Comparison of ENCODE assay signal across 3 cellular contexts in genomic region chr1:168452329-168452728, GRCh38.
A peak's percentile ranks its signal among the peaks of the same experiment; 100 is the strongest.
TF ChIP-seq lines count a peak whose summit lies in the region.

No MANE protein-coding gene starts in this region.

TF ChIP-seq in SK-N-SH, 30 proteins besides CTCF, POLR2A, EP300 and RAD21:
- no peak for TF ChIP-seq JUND (IDR thresholded peaks at IDR 0.05)
- TF ChIP-seq SIN3A (IDR thresholded peaks at IDR 0.05; ENCODE audit: borderline replicate concordance, low read depth, low read length), result no peak
- TF ChIP-seq CHD2 (IDR thresholded peaks at IDR 0.05; ENCODE audit: low read length, partially characterized antibody), result no peak
- TF ChIP-seq, protein P1, sequence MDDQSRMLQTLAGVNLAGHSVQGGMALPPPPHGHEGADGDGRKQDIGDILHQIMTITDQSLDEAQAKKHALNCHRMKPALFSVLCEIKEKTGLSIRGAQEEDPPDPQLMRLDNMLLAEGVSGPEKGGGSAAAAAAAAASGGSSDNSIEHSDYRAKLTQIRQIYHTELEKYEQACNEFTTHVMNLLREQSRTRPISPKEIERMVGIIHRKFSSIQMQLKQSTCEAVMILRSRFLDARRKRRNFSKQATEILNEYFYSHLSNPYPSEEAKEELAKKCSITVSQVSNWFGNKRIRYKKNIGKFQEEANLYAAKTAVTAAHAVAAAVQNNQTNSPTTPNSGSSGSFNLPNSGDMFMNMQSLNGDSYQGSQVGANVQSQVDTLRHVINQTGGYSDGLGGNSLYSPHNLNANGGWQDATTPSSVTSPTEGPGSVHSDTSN (IDR thresholded peaks at IDR 0.05), result no peak
- no peak for TF ChIP-seq EZH2phosphoT487 (IDR thresholded peaks at IDR 0.05; ENCODE audit: borderline replicate concordance, low read depth)
- TF ChIP-seq ELF1 (IDR thresholded peaks at IDR 0.05), result no peak
- no peak for TF ChIP-seq FOXM1 (IDR thresholded peaks at IDR 0.05; ENCODE audit: low read depth)
- no peak for TF ChIP-seq TAF1 (IDR thresholded peaks at IDR 0.05; ENCODE audit: borderline replicate concordance, low read depth, low read length)
- TF ChIP-seq MAX (IDR thresholded peaks at IDR 0.05; ENCODE audit: low read depth), result no peak
- no peak for TF ChIP-seq RXRA (IDR thresholded peaks at IDR 0.05; ENCODE audit: borderline replicate concordance, low read depth)

TF ChIP-seq in SK-N-SH treated with all-trans-retinoic acid at 6 μM for 48 hours, 23 proteins besides CTCF, POLR2A, EP300 and RAD21:
- no peak for TF ChIP-seq ESRRG (CRISPR knock-in tag; IDR thresholded peaks at IDR 0.05)
- TF ChIP-seq ZNF565 (CRISPR knock-in tag; conservative IDR thresholded peaks at IDR 0.05; ENCODE audit: low read depth), result no peak
- no peak for TF ChIP-seq CREB5 (CRISPR knock-in tag; IDR thresholded peaks at IDR 0.05; ENCODE audit: low read depth)
- TF ChIP-seq TCF4 (CRISPR knock-in tag; IDR thresholded peaks at IDR 0.05; ENCODE audit: borderline replicate concordance), result no peak
- TF ChIP-seq, protein P2, sequence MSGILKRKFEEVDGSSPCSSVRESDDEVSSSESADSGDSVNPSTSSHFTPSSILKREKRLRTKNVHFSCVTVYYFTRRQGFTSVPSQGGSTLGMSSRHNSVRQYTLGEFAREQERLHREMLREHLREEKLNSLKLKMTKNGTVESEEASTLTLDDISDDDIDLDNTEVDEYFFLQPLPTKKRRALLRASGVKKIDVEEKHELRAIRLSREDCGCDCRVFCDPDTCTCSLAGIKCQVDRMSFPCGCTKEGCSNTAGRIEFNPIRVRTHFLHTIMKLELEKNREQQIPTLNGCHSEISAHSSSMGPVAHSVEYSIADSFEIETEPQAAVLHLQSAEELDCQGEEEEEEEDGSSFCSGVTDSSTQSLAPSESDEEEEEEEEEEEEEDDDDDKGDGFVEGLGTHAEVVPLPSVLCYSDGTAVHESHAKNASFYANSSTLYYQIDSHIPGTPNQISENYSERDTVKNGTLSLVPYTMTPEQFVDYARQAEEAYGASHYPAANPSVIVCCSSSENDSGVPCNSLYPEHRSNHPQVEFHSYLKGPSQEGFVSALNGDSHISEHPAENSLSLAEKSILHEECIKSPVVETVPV (CRISPR knock-in tag; IDR thresholded peaks at IDR 0.05), result no peak

TF ChIP-seq in K562, 482 proteins besides CTCF, POLR2A, EP300 and RAD21:
- TF ChIP-seq DEAF1 (CRISPR knock-in tag; IDR thresholded peaks at IDR 0.05), result peak; percentile 13; the same call in 1 of the 2 replicates
- TF ChIP-seq TEAD2 (tag; IDR thresholded peaks at IDR 0.05), result no peak
- TF ChIP-seq SREBF2 (CRISPR knock-in tag; IDR thresholded peaks at IDR 0.05), result no peak
- peak in 1 of 2 experiments; percentile 50; a peak in 1 of 4 replicates for TF ChIP-seq TRIM24 (IDR thresholded peaks at IDR 0.05)
- TF ChIP-seq JUN (IDR thresholded peaks at IDR 0.05; ENCODE audit: borderline replicate concordance, low read depth, low read length), result 0 out of 2 replicates have a peak, but pooled peaks have one; percentile 15
- TF ChIP-seq JUN (CRISPR knock-in tag; IDR thresholded peaks at IDR 0.05; ENCODE audit: borderline replicate concordance), result no peak
- peak in 1 of 2 experiments; percentile 99; a peak in 2 of 3 replicates for TF ChIP-seq CBX3 (IDR thresholded peaks at IDR 0.05; ENCODE audit: borderline replicate concordance in 1 of 2, low read length in 2 of 2)
- no peak for TF ChIP-seq ZNF780A (CRISPR knock-in tag; IDR thresholded peaks at IDR 0.05)
- no peak for TF ChIP-seq CC2D1A (IDR thresholded peaks at IDR 0.05)
- TF ChIP-seq SMC3 (conservative IDR thresholded peaks at IDR 0.05; ENCODE audit: insufficient read depth, low read depth, low read length), result 0 out of 2 replicates have a peak, but pooled peaks have one; percentile 38
- TF ChIP-seq TRIM28 (IDR thresholded peaks at IDR 0.05), result peak; percentile 91
- no peak for TF ChIP-seq ZNF584 (CRISPR knock-in tag; IDR thresholded peaks at IDR 0.05; ENCODE audit: low read depth)
- no peak for TF ChIP-seq ZNF699 (CRISPR knock-in tag; IDR thresholded peaks at IDR 0.05; ENCODE audit: insufficient replicate concordance)
- TF ChIP-seq ZNF3 (CRISPR knock-in tag; IDR thresholded peaks at IDR 0.05), result no peak
- TF ChIP-seq ZNF668 (CRISPR knock-in tag; IDR thresholded peaks at IDR 0.05), result no peak
- TF ChIP-seq PCBP1 (IDR thresholded peaks at IDR 0.05; ENCODE audit: low read depth, low read length, poor library complexity, severe bottlenecking), result no peak
- TF ChIP-seq ZNF24 (IDR thresholded peaks at IDR 0.05), result peak; percentile 56; the same call in 1 of the 2 replicates
- TF ChIP-seq ZNF57 (CRISPR knock-in tag; IDR thresholded peaks at IDR 0.05), result no peak
- TF ChIP-seq CBX5 (IDR thresholded peaks at IDR 0.05; ENCODE audit: borderline replicate concordance, low read depth), result peak; percentile 96
- TF ChIP-seq CBX1 (IDR thresholded peaks at IDR 0.05; ENCODE audit: low read depth), result peak; percentile 94
- no peak for TF ChIP-seq SIN3A (IDR thresholded peaks at IDR 0.05; ENCODE audit: borderline replicate concordance in 2 of 2, control insufficient read depth in 1 of 2, low read depth in 2 of 2, low read length in 2 of 2)
